8 cellular contexts compared by ENCODE assay signal in genomic region chr5:36239370-36240293, GRCh38. TPM values are rescaled to one million over a fixed set of nuclear protein-coding genes. Genes with fewer than 3 reads are reported as not detected.
DNase-seq lines count a peak whose midpoint lies in the region; ATAC-seq, FAIRE-seq and TF ChIP-seq lines count a peak whose summit lies in the region.

No MANE protein-coding gene starts in this region.

- TF ChIP-seq POLR2A in HepG2 (IDR thresholded peaks at IDR 0.05; ENCODE audit: insufficient read depth in 1 of 2, low read depth in 2 of 2, low read length in 2 of 2) (peak in 1 of 2 experiments; percentile 61; a peak in 3 of 4 replicates), tibial nerve (IDR thresholded peaks at IDR 0.05) (no peak)

- no peak overlapping the region for H2AFZ ChIP-seq in HepG2 (ENCODE audit: low read length)

- intact Hi-C loops in HepG2 (cut with micrococcal nuclease; ENCODE audit: unreplicated experiment): no loop called here

- H3K36me3 Mint-ChIP-seq in activated T-cell treated with anti-CD3 and anti-CD28 coated beads, Interleukin-2, amount 50 U/mL, for 72 hours (ENCODE audit: insufficient read depth in 2 of 2): no peaks in the 10 kb centered on the region
- peaks cover 5% of the 10 kb centered on the region for H3K36me3 Mint-ChIP-seq in activated naive CD8-positive, alpha-beta T cell treated with anti-CD3 and anti-CD28 coated beads, Interleukin-2, amount 50 U/mL, for 24 hours (ENCODE audit: low read depth)

- peak overlapping the region; percentile 82 to 85 for H3K4me3 Mint-ChIP-seq in activated T-cell treated with anti-CD3 and anti-CD28 coated beads, Interleukin-2, amount 50 U/mL, for 72 hours
- H3K4me3 Mint-ChIP-seq in activated naive CD8-positive, alpha-beta T cell treated with anti-CD3 and anti-CD28 coated beads, Interleukin-2, amount 50 U/mL, for 24 hours: peak overlapping the region; percentile 79

- 0% methylated on average over 4 of the region's 4 CpGs for WGBS in HepG2 (ENCODE audit: low lambda C conversion rate)
- 34 to 35% methylated on average over 4 of the region's 4 CpGs for WGBS in tibial nerve, 2 donors

- TF ChIP-seq EP300 in HepG2 (IDR thresholded peaks at IDR 0.05; ENCODE audit: low read depth in 2 of 2, low read length in 2 of 2): peak; percentile 72 to 95; a peak in 3 of 4 replicates
- no peak; the same call in 1 of the 2 replicates for TF ChIP-seq EP300 in HepG2 (CRISPR knock-in tag; IDR thresholded peaks at IDR 0.05; ENCODE audit: borderline replicate concordance)
- TF ChIP-seq EP300 in tibial nerve (IDR thresholded peaks at IDR 0.05): no peak

- H3K4me3 ChIP-seq in HepG2 (replicated peaks in 1 of 3; ENCODE audit: insufficient read depth in 1 of 3, low read depth in 2 of 3, low read length in 3 of 3) (peak overlapping the region; percentile 76 to 93 (median 88); a peak in 5 of 6 replicates), tibial nerve (peak overlapping the region in 2 of 4 donors; percentile 91 to 99)

- no peak for ATAC-seq in activated T-cell treated with anti-CD3 and anti-CD28 coated beads, Interleukin-2, amount 50 U/mL, for 72 hours (replicated peaks in 1 of 2)
- no peak for ATAC-seq in activated naive CD8-positive, alpha-beta T cell treated with anti-CD3 and anti-CD28 coated beads, Interleukin-2, amount 50 U/mL, for 24 hours
- ATAC-seq in HepG2: peak; percentile 42

- in situ Hi-C loops in HepG2 (cut with HindIII; ENCODE audit: extremely low pct_ligation_motif_present, low pct_unique_long_range_greater_than_20kb): no loop called here

- peak overlapping the region; percentile 35 for H3K27ac Mint-ChIP-seq in activated T-cell treated with anti-CD3 and anti-CD28 coated beads, Interleukin-2, amount 50 U/mL, for 72 hours
- peak overlapping the region; percentile 76 for H3K27ac Mint-ChIP-seq in activated naive CD8-positive, alpha-beta T cell treated with anti-CD3 and anti-CD28 coated beads, Interleukin-2, amount 50 U/mL, for 24 hours

- DNase-seq in activated T-cell treated with anti-CD3 and anti-CD28 coated beads, Interleukin-2, amount 50 U/mL, for 72 hours: no peak
- no peak for DNase-seq in activated T-cell treated with anti-CD3 and anti-CD28 coated beads, Interleukin-2, amount 50 U/mL, for 1 hour
- no peak for DNase-seq in activated naive CD8-positive, alpha-beta T cell treated with anti-CD3 and anti-CD28 coated beads, Interleukin-2, amount 50 U/mL, for 24 hours
- DNase-seq in HepG2 (ENCODE audit: low spot score) (peak; percentile 84), tibial nerve (ENCODE audit: low spot score in 2 of 2) (no peak), NCI-H2171 (lab: John Stamatoyannopoulos, UW) (no peak), T-helper 9 cell (no peak), SIG-M5 treated with dmso at 0.1 percent for 504 hours (lab: John Stamatoyannopoulos, UW; ENCODE audit: unreplicated experiment) (no peak)

- no peaks in the 10 kb centered on the region for H3K27me3 Mint-ChIP-seq in activated T-cell treated with anti-CD3 and anti-CD28 coated beads, Interleukin-2, amount 50 U/mL, for 72 hours (ENCODE audit: low read depth)
- no peaks in the 10 kb centered on the region for H3K27me3 Mint-ChIP-seq in activated naive CD8-positive, alpha-beta T cell treated with anti-CD3 and anti-CD28 coated beads, Interleukin-2, amount 50 U/mL, for 24 hours

- no peak for TF ChIP-seq RAD21 in HepG2 (CRISPR knock-in tag; IDR thresholded peaks at IDR 0.05)

- H3K4me1 ChIP-seq in HepG2 (ENCODE audit: insufficient read depth, low read length) (peaks cover 59% of the 10 kb centered on the region), tibial nerve (peaks cover 0 to 48% (median 25%) of the 10 kb centered on the region in 4 donors)

- peak overlapping the region; percentile 83 for H3K4me2 ChIP-seq in HepG2 (ENCODE audit: low read depth, low read length)

- H3K36me3 ChIP-seq in HepG2 (replicated peaks in 1 of 2; ENCODE audit: control insufficient read depth in 1 of 2, insufficient read depth in 2 of 2, low read length in 2 of 2) (no peaks in the 10 kb centered on the region), tibial nerve (no peaks in the 10 kb centered on the region)

- CTCF ChIA-PET in HepG2 (lab: Yijun Ruan, JAX; ENCODE audit: low intra/inter-chr PET ratio, low total read pairs): no interaction called here

- H3K27me3 ChIP-seq in HepG2 (ENCODE audit: control insufficient read depth in 1 of 2, insufficient read depth in 2 of 2, low read length in 2 of 2) (no peaks in the 10 kb centered on the region), tibial nerve (no peaks in the 10 kb centered on the region)

- H3K9me3 ChIP-seq in HepG2 (ENCODE audit: low read length): no peaks in the 10 kb centered on the region
- no peaks in the 10 kb centered on the region for H3K9me3 ChIP-seq in tibial nerve

- FAIRE-seq in HepG2 (lab: Jason Lieb, UNC): peak; percentile 18

- POLR2A ChIA-PET in HepG2 (lab: Yijun Ruan, JAX): interaction anchor here (1.0 to 5.3 kb wide), 5 partner anchors 10 to 100 kb away, joined by 3 to 68 read pairs (median 11); partner anchors contain the start of genes LMBRD2 and SKP2

- BruUV-seq in HepG2 (replicated peaks; lab: Mats Ljungman, UMichigan): TSS peak; percentile 53

- TF ChIP-seq CTCF in HepG2 (CRISPR knock-in tag; IDR thresholded peaks at IDR 0.05) (no peak), tibial nerve (IDR thresholded peaks at IDR 0.05) (no peak)

- no peaks in the 10 kb centered on the region for H3K9me3 Mint-ChIP-seq in activated T-cell treated with anti-CD3 and anti-CD28 coated beads, Interleukin-2, amount 50 U/mL, for 72 hours
- H3K9me3 Mint-ChIP-seq in activated naive CD8-positive, alpha-beta T cell treated with anti-CD3 and anti-CD28 coated beads, Interleukin-2, amount 50 U/mL, for 24 hours: peaks cover 8% of the 10 kb centered on the region

- no peaks in the 10 kb centered on the region for H4K20me1 ChIP-seq in HepG2 (ENCODE audit: insufficient read depth, low read length)

- H3K4me1 Mint-ChIP-seq in activated T-cell treated with anti-CD3 and anti-CD28 coated beads, Interleukin-2, amount 50 U/mL, for 72 hours (ENCODE audit: low read depth): peaks cover 50% of the 10 kb centered on the region
- H3K4me1 Mint-ChIP-seq in activated naive CD8-positive, alpha-beta T cell treated with anti-CD3 and anti-CD28 coated beads, Interleukin-2, amount 50 U/mL, for 24 hours: peaks cover 53% of the 10 kb centered on the region

- peak overlapping the region; percentile 98 for H3K9ac ChIP-seq in HepG2 (ENCODE audit: insufficient read depth, low read depth, low read length)

- H3K79me2 ChIP-seq in HepG2 (ENCODE audit: insufficient read depth, low read length): peaks cover 55% of the 10 kb centered on the region

- H3K27ac ChIP-seq in HepG2 (ENCODE audit: extremely low read length, insufficient read depth, low read length): peak overlapping the region; percentile 95
- H3K27ac ChIP-seq in tibial nerve: peak overlapping the region in 3 of 4 donors; percentile 34 to 100 (median 99)

TF ChIP-seq in HepG2, 621 proteins besides CTCF, POLR2A, EP300 and RAD21 (continues in another document):
- TF ChIP-seq, protein P1, sequence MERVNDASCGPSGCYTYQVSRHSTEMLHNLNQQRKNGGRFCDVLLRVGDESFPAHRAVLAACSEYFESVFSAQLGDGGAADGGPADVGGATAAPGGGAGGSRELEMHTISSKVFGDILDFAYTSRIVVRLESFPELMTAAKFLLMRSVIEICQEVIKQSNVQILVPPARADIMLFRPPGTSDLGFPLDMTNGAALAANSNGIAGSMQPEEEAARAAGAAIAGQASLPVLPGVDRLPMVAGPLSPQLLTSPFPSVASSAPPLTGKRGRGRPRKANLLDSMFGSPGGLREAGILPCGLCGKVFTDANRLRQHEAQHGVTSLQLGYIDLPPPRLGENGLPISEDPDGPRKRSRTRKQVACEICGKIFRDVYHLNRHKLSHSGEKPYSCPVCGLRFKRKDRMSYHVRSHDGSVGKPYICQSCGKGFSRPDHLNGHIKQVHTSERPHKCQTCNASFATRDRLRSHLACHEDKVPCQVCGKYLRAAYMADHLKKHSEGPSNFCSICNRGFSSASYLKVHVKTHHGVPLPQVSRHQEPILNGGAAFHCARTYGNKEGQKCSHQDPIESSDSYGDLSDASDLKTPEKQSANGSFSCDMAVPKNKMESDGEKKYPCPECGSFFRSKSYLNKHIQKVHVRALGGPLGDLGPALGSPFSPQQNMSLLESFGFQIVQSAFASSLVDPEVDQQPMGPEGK (CRISPR knock-in tag; IDR thresholded peaks at IDR 0.05): no peak
- no peak for TF ChIP-seq ISX (CRISPR knock-in tag; conservative IDR thresholded peaks at IDR 0.05)
- TF ChIP-seq ZNF367 (CRISPR knock-in tag; IDR thresholded peaks at IDR 0.05; ENCODE audit: borderline replicate concordance): no peak
- TF ChIP-seq AKAP8 (CRISPR knock-in tag; IDR thresholded peaks at IDR 0.05): no peak

RNA-seq across cellular contexts. Expression of gene NADK2, which starts 2.1 kb away (rescaled TPM):
- 10 to 100 TPM; 13.6 to 20.9 TPM for total RNA-seq in activated T-cell treated with anti-CD3 and anti-CD28 coated beads, Interleukin-2, amount 50 U/mL, for 72 hours
- total RNA-seq in HepG2 (2016; rRNA removed; fragmentation: Illumina TruSeq; extraction: Trizol): 71.4 and 94.9 TPM in 2 replicates
- 16.2 and 22.5 TPM in 2 replicates for total RNA-seq in HepG2 (2016; cell fraction: cytosol; rRNA removed; fragmentation: Illumina TruSeq; extraction: Trizol; ENCODE audit: low read depth)
- 66.3 and 99.8 TPM in 2 replicates for total RNA-seq in HepG2 (2016; cell fraction: insoluble cytoplasmic fraction; rRNA removed; fragmentation: Illumina TruSeq; extraction: Trizol)
- total RNA-seq in HepG2 (2016; cell fraction: membrane; rRNA removed; fragmentation: Illumina TruSeq; extraction: Trizol): 39.1 and 45.5 TPM in 2 replicates
- total RNA-seq in HepG2 (2016; cell fraction: nucleus; rRNA removed; fragmentation: Illumina TruSeq; extraction: Trizol): 36.8 and 39.2 TPM in 2 replicates
- 13.9 and 14.6 TPM in 2 replicates for polyA plus RNA-seq in HepG2 (2011; rRNA removed)
- 6.9 and 10.4 TPM in 2 replicates for polyA plus RNA-seq in HepG2 (2011; cell fraction: cytosol; rRNA removed)
- polyA plus RNA-seq in HepG2 (2011; cell fraction: nucleus; rRNA removed): 5.7 and 12.0 TPM in 2 replicates
- 28.2 and 41.4 TPM in 2 replicates for polyA plus RNA-seq in HepG2 (2012)
- 11.5 and 11.7 TPM in 2 replicates for polyA plus RNA-seq in HepG2 (2016; cell fraction: cytosol; fragmentation: Illumina TruSeq; extraction: Trizol; ENCODE audit: low read depth)
- 63.7 and 67.5 TPM in 2 replicates for polyA plus RNA-seq in HepG2 (2016; cell fraction: insoluble cytoplasmic fraction; fragmentation: Illumina TruSeq; extraction: Trizol; ENCODE audit: low read depth)
- 21.2 and 22.8 TPM in 2 replicates for polyA plus RNA-seq in HepG2 (2016; cell fraction: membrane; fragmentation: Illumina TruSeq; extraction: Trizol; ENCODE audit: low read depth)
- polyA plus RNA-seq in HepG2 (2016; cell fraction: nucleus; fragmentation: Illumina TruSeq; extraction: Trizol; ENCODE audit: insufficient read depth, low read depth): 67.8 and 71.3 TPM in 2 replicates
- 15.0 and 26.4 TPM in 2 replicates for polyA minus RNA-seq in HepG2 (2011; rRNA and poly(A)+ RNA removed; ENCODE audit: low replicate concordance)
- polyA minus RNA-seq in HepG2 (2011; cell fraction: cytosol; rRNA and poly(A)+ RNA removed): 20.1 and 29.7 TPM in 2 replicates
- polyA minus RNA-seq in HepG2 (2011; cell fraction: nucleus; rRNA and poly(A)+ RNA removed): 14.9 and 16.9 TPM in 2 replicates
- 10 to 100 TPM; 20.1 to 31.8 (median 21.6) TPM for total RNA-seq in tibial nerve
